19 cellular contexts compared by ENCODE assay signal in the genomic region with DNA sequence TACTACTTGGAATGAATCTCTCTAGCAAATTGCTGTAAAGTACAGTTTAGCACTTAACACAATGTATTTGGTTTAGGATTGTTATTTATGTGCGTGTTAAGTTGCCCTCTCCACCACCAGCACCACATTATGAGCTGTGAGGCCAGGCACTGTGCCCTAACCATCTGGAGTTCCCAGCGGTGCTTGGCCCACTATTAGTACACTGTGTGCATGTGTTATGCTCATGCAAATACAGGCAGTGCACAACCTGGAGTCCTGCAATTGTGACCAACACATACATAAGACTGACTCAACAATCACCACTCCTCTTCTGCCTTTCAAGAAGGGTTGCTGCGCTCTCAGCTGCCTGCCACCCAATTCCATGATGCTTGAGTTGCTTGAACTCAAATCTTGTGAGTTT.
"Had no signal": no experiment of that assay in that cellular context is flagged by ENCODE, and none has a peak within 500 bp of the region (broad histone marks: within the 10 kb centered on the region; RNA-seq: fewer than 3 reads in every experiment).

No MANE protein-coding gene starts in this region.

- H3K4me1 ChIP-seq: transverse colon had no signal

- H3K36me3 ChIP-seq: transverse colon had no signal

- DNase-seq: activated CD4-positive, alpha-beta T cell treated with anti-CD3 and anti-CD28 coated beads for 36 hours; activated CD4-positive, alpha-beta T cell treated with anti-CD3 and anti-CD28 coated beads, Interleukin-2, amount 50 U/mL, for 48 hours; activated naive CD4-positive, alpha-beta T cell treated with Interleukin-2 at 50 U/mL for 16 hours; activated naive CD8-positive, alpha-beta T cell treated with anti-CD3 and anti-CD28 coated beads, Interleukin-2, amount 10 ng/mL, durations not matched to agents 7 days and 5 days; activated T-cell treated with anti-CD3 and anti-CD28 coated beads for 4 hours; central memory CD4-positive, alpha-beta T cell; foreskin melanocyte; glutamatergic neuron; hypothalamus; midbrain; occipital lobe; SW 1271; T-helper 2 cell; transverse colon had no signal

- H3K36me3 Mint-ChIP-seq: activated naive CD8-positive, alpha-beta T cell treated with anti-CD3 and anti-CD28 coated beads, Interleukin-2, amount 10 ng/mL, durations not matched to agents 7 days and 5 days; WTC11 had no signal

- H3K4me1 Mint-ChIP-seq: activated CD4-positive, alpha-beta T cell treated with anti-CD3 and anti-CD28 coated beads for 36 hours; activated naive CD8-positive, alpha-beta T cell treated with anti-CD3 and anti-CD28 coated beads, Interleukin-2, amount 10 ng/mL, durations not matched to agents 7 days and 5 days; activated T-helper 17 cell treated with anti-CD3 and anti-CD28 coated beads, Interleukin-2, amount 50 U/mL, for 72 hours had no signal

- H3K9me3 ChIP-seq: transverse colon had no signal

- H3K9me3 Mint-ChIP-seq: activated naive CD8-positive, alpha-beta T cell treated with anti-CD3 and anti-CD28 coated beads, Interleukin-2, amount 10 ng/mL, durations not matched to agents 7 days and 5 days; activated T-helper 17 cell treated with anti-CD3 and anti-CD28 coated beads, Interleukin-2, amount 50 U/mL, for 72 hours; nephron; stimulated activated naive CD8-positive, alpha-beta T cell treated with anti-CD3 and anti-CD28 coated beads, Interleukin-15, Interleukin-2, amounts not matched to agents 100 ng/mL and 50 ng/mL, for 24 hours; WTC11 had no signal

- H3K27ac ChIP-seq: coronary artery, transverse colon had no signal

- H3K4me3 ChIP-seq: coronary artery, transverse colon had no signal

- H3K4me3 Mint-ChIP-seq: activated CD4-positive, alpha-beta T cell treated with anti-CD3 and anti-CD28 coated beads for 36 hours; activated naive CD8-positive, alpha-beta T cell treated with anti-CD3 and anti-CD28 coated beads, Interleukin-2, amount 10 ng/mL, durations not matched to agents 7 days and 5 days; activated T-helper 17 cell treated with anti-CD3 and anti-CD28 coated beads, Interleukin-2, amount 50 U/mL, for 72 hours; nephron; stimulated activated naive CD8-positive, alpha-beta T cell treated with anti-CD3 and anti-CD28 coated beads, Interleukin-15, Interleukin-2, amounts not matched to agents 100 ng/mL and 50 ng/mL, for 24 hours; WTC11 had no signal

- H3K27ac Mint-ChIP-seq: activated CD4-positive, alpha-beta T cell treated with anti-CD3 and anti-CD28 coated beads for 36 hours; activated naive CD8-positive, alpha-beta T cell treated with anti-CD3 and anti-CD28 coated beads, Interleukin-2, amount 10 ng/mL, durations not matched to agents 7 days and 5 days; activated T-helper 17 cell treated with anti-CD3 and anti-CD28 coated beads, Interleukin-2, amount 50 U/mL, for 72 hours; nephron; stimulated activated naive CD8-positive, alpha-beta T cell treated with anti-CD3 and anti-CD28 coated beads, Interleukin-15, Interleukin-2, amounts not matched to agents 100 ng/mL and 50 ng/mL, for 24 hours; WTC11 had no signal

- ATAC-seq: activated CD4-positive, alpha-beta T cell treated with anti-CD3 and anti-CD28 coated beads for 36 hours; activated T-helper 17 cell treated with anti-CD3 and anti-CD28 coated beads, Interleukin-2, amount 50 U/mL, for 72 hours; WTC11 had no signal
